1 cellular context compared by ENCODE assay signal in the genomic region with DNA sequence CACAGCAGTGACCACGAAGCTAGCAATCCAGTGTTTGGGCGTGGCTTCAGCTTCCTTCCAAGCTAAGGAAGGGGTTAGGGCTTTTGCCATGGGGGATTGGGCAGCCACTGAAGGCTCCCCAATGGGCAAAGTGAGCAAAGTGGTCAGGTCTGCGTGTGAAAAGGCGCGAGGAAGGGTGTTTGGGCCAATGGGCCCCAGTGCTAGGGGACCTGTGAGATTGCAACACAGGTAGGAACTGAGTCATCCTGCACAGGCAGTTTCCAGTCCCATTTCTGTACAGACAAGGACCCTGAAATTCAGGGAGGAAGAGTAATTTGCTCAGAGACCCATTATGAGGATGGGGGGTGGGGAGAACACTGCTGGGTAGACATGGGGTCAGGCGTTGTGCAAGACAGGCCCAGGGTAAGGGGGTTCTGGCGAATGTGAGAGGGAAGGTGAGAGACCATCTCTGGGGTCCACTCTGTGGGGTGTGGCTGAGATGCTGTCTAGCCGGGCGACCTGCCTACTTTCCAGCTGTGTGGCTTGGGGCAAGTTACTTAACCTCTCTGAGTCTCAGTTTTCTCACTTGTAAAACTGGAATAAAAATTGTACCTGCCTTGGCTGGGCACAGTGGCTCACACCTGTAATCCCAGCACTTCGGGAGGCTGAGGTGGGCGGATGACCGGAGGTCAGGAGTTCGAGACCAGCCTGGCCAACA.
TF ChIP-seq lines count a peak whose summit lies in the region.

No MANE protein-coding gene starts in this region.

TF ChIP-seq in H1, 55 proteins besides CTCF, POLR2A, EP300 and RAD21:
- TF ChIP-seq POU5F1 (IDR thresholded peaks at IDR 0.05; ENCODE audit: low read depth, low read length) = no peak
- no peak for TF ChIP-seq BRCA1 (IDR thresholded peaks at IDR 0.05; ENCODE audit: low read depth, low read length)
- no peak for TF ChIP-seq TAF7 (optimal IDR thresholded peaks at IDR 0.05; ENCODE audit: borderline replicate concordance, low read depth, low read length)
- TF ChIP-seq SIN3A (conservative IDR thresholded peaks at IDR 0.05 in 1 of 2, IDR thresholded peaks at IDR 0.05 in 1 of 2; ENCODE audit: low read depth in 1 of 2, low read length in 2 of 2) = no peak
- TF ChIP-seq JUND (IDR thresholded peaks at IDR 0.05; ENCODE audit: low read length) = no peak
- no peak for TF ChIP-seq SIX5 (IDR thresholded peaks at IDR 0.05; ENCODE audit: low read depth, low read length)
- no peak for TF ChIP-seq NANOG (IDR thresholded peaks at IDR 0.05; ENCODE audit: insufficient read depth, low read depth, low read length, poor library complexity, severe bottlenecking)
- no peak for TF ChIP-seq BCL11A (IDR thresholded peaks at IDR 0.05; ENCODE audit: low read depth in 2 of 2, low read length in 2 of 2)
- TF ChIP-seq FOSL1 (IDR thresholded peaks at IDR 0.05; ENCODE audit: insufficient read depth, low read depth, low read length) = no peak
- no peak for TF ChIP-seq GTF2F1 (IDR thresholded peaks at IDR 0.05; ENCODE audit: borderline replicate concordance, low read depth, low read length)
- TF ChIP-seq GABPA (IDR thresholded peaks at IDR 0.05; ENCODE audit: borderline replicate concordance, insufficient read depth, low read length) = no peak
- TF ChIP-seq KDM1A (IDR thresholded peaks at IDR 0.05; ENCODE audit: borderline replicate concordance, low read length) = no peak
- TF ChIP-seq TBP (IDR thresholded peaks at IDR 0.05; ENCODE audit: low read depth, low read length) = no peak
- TF ChIP-seq KDM4A (IDR thresholded peaks at IDR 0.05; ENCODE audit: low read depth, low read length, severe bottlenecking) = no peak
- no peak for TF ChIP-seq E2F6 (IDR thresholded peaks at IDR 0.05)
- no peak for TF ChIP-seq SP4 (IDR thresholded peaks at IDR 0.05; ENCODE audit: low read length)
- no peak for TF ChIP-seq CHD2 (IDR thresholded peaks at IDR 0.05; ENCODE audit: low read length)
